In genomic region chr7:1956611-1957470, GRCh38 we compare ENCODE assay signal across 26 cellular contexts.
"Had no signal": no experiment of that assay in that cellular context is flagged by ENCODE, and none has a peak within 500 bp of the region (broad histone marks: within the 10 kb centered on the region; RNA-seq: fewer than 3 reads in every experiment).

No MANE protein-coding gene starts in this region.

- ATAC-seq: activated CD4-positive, CD25-positive, alpha-beta regulatory T cell treated with anti-CD3 and anti-CD28 coated beads, Interleukin-2, amount 50 U/mL, for 24 hours; foreskin keratinocyte; stimulated activated naive CD8-positive, alpha-beta T cell treated with anti-CD3 and anti-CD28 coated beads, Interleukin-15, Interleukin-2, amounts not matched to agents 100 U/mL and 50 U/mL, for 24 hours; upper lobe of right lung had no signal

- H3K4me3 Mint-ChIP-seq: activated CD4-positive, alpha-beta memory T cell treated with anti-CD3 and anti-CD28 coated beads, Interleukin-2, amount 10 ng/mL, durations not matched to agents 7 days and 5 days; activated CD4-positive, alpha-beta T cell treated with anti-CD3 and anti-CD28 coated beads, Interleukin-2, amount 10 ng/mL, durations not matched to agents 24 days and 14 days; activated naive CD4-positive, alpha-beta T cell treated with anti-CD3 and anti-CD28 coated beads, Interleukin-2, amount 50 U/mL, for 24 hours; activated T-helper 1 cell treated with anti-CD3 and anti-CD28 coated beads, Interleukin-12 subunit alpha, Interleukin-12 subunit beta, Interleukin-2, Interleukin-4 antibody, amounts not matched to agents 30 ng/mL and 10 ng/mL and 1 ng/mL, durations not matched to agents 14 hours and 24 hours and 36 hours; natural killer cell treated with Interleukin-12 subunit alpha and Interleukin-12 subunit beta and Interleukin-15 and Interleukin-18, amount 100 ng/mL, for 72 hours; T-helper 1 cell treated with Interleukin-12 subunit alpha and Interleukin-12 subunit beta and Interleukin-4 antibody, amounts not matched to agents 30 μg/mL and 1 μg/mL, for 36 hours had no signal

- DNase-seq: activated CD4-positive, alpha-beta memory T cell treated with anti-CD3 and anti-CD28 coated beads, Interleukin-2, amount 10 ng/mL, durations not matched to agents 7 days and 5 days; activated CD4-positive, alpha-beta T cell treated with anti-CD3 and anti-CD28 coated beads, Interleukin-2, amount 10 ng/mL, durations not matched to agents 24 days and 14 days; activated gamma-delta T cell treated with Interleukin-2 at 50 U/mL for 16 hours; activated T-cell treated with anti-CD3 and anti-CD28 coated beads for 4 hours; brain microvascular endothelial cell; central memory CD4-positive, alpha-beta T cell; dermis blood vessel endothelial cell; effector CD8-positive, alpha-beta T cell; foreskin keratinocyte; kidney glomerular epithelial cell; left ventricle myocardium inferior; mammary epithelial cell; nucleus accumbens; stimulated activated CD4-positive, alpha-beta T cell treated with anti-CD3 and anti-CD28 coated beads, Interleukin-4, amount 100 ng/mL, for 1 hour; stimulated activated naive CD8-positive, alpha-beta T cell treated with anti-CD3 and anti-CD28 coated beads, Interleukin-15, Interleukin-2, amounts not matched to agents 100 U/mL and 50 U/mL, for 24 hours; substantia nigra; T1000; thyroid gland; upper lobe of right lung had no signal

- H3K9me3 ChIP-seq: ascending aorta, thyroid gland, upper lobe of right lung had no signal

- H3K36me3 ChIP-seq: brain microvascular endothelial cell had no signal

- H3K27ac ChIP-seq: ascending aorta, brain microvascular endothelial cell, foreskin keratinocyte, left ventricle myocardium inferior, parathyroid adenoma, thyroid gland, upper lobe of right lung had no signal

- H3K4me1 ChIP-seq: ascending aorta, foreskin keratinocyte, parathyroid adenoma, thyroid gland, upper lobe of right lung had no signal

- H3K9ac ChIP-seq: parathyroid adenoma had no signal

- H2AFZ ChIP-seq: parathyroid adenoma had no signal

- H3K27ac Mint-ChIP-seq: activated CD4-positive, alpha-beta memory T cell treated with anti-CD3 and anti-CD28 coated beads, Interleukin-2, amount 10 ng/mL, durations not matched to agents 7 days and 5 days; activated CD4-positive, alpha-beta T cell treated with anti-CD3 and anti-CD28 coated beads, Interleukin-2, amount 10 ng/mL, durations not matched to agents 24 days and 14 days; activated naive CD4-positive, alpha-beta T cell treated with anti-CD3 and anti-CD28 coated beads, Interleukin-2, amount 50 U/mL, for 24 hours; activated T-helper 1 cell treated with anti-CD3 and anti-CD28 coated beads, Interleukin-12 subunit alpha, Interleukin-12 subunit beta, Interleukin-2, Interleukin-4 antibody, amounts not matched to agents 30 ng/mL and 10 ng/mL and 1 ng/mL, durations not matched to agents 14 hours and 24 hours and 36 hours; natural killer cell treated with Interleukin-12 subunit alpha and Interleukin-12 subunit beta and Interleukin-15 and Interleukin-18, amount 100 ng/mL, for 72 hours; T-helper 1 cell treated with Interleukin-12 subunit alpha and Interleukin-12 subunit beta and Interleukin-4 antibody, amounts not matched to agents 30 μg/mL and 1 μg/mL, for 36 hours had no signal

- H3K27me3 ChIP-seq: ascending aorta, brain microvascular endothelial cell, foreskin keratinocyte, thyroid gland, upper lobe of right lung had no signal

- H3K9me3 Mint-ChIP-seq: activated naive CD4-positive, alpha-beta T cell treated with anti-CD3 and anti-CD28 coated beads, Interleukin-2, amount 50 U/mL, for 24 hours had no signal

- H3K27me3 Mint-ChIP-seq: activated naive CD4-positive, alpha-beta T cell treated with anti-CD3 and anti-CD28 coated beads, Interleukin-2, amount 50 U/mL, for 24 hours had no signal

- H3K4me3 ChIP-seq: ascending aorta, left ventricle myocardium inferior, thyroid gland, upper lobe of right lung had no signal
